17 cellular contexts compared by ENCODE assay signal in the genomic region with DNA sequence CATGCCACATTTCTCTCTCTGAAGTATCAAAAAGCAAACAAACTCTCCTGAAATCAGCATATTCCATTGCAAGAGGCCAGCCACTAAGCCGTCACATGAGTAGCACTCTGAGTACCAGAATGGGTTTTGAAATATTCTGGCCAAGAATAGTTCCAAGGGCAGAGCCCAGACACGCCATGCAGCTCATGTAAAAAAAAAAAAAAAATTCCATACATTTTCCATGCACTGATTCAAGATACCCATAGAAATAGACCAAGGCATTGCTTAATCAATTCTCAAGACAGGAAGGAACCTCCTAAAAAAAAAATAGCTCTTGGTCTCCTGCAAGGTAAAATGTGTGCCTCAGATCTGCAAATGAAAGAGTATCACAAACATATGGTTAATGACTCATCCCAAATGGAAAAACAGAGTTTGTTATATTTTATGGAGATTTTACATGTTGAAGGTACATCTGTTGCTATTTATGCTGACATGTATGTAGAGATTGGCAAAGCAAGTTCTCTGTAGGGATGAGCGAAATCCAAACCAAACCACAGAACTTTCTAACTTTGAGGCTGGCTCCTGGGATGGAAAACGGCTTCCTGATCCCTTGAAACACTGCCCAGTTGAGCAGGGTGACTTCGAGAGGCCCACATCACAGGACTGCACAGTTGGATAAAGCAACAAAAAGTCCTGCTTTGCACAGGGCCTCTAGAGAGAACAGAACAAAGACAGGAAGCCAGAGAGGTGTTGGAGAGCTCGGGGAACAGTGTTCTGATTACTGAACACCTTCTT.
DNase-seq lines count a peak whose midpoint lies in the region; ATAC-seq and TF ChIP-seq lines count a peak whose summit lies in the region.
"Had no signal": no experiment of that assay in that cellular context is flagged by ENCODE, and none has a peak within 500 bp of the region (broad histone marks: within the 10 kb centered on the region; RNA-seq: fewer than 3 reads in every experiment).

No MANE protein-coding gene starts in this region.

- H3K27me3 ChIP-seq in psoas muscle (ENCODE audit: insufficient read depth in 3 of 3, low read length in 2 of 3) (no peaks in the 10 kb centered on the region), colonic mucosa (no peaks in the 10 kb centered on the region)
- H3K27me3 ChIP-seq: spleen had no signal

- H3K36me3 ChIP-seq in psoas muscle (ENCODE audit: insufficient read depth in 1 of 2, low read depth in 1 of 2): no peaks in the 10 kb centered on the region
- H3K36me3 ChIP-seq in colonic mucosa: no peaks in the 10 kb centered on the region
- H3K36me3 ChIP-seq: spleen had no signal

- intact Hi-C loops in psoas muscle (cut with DNase I) (no loop called here), colonic mucosa (cut with DNase I) (no loop called here)

- no peak overlapping the region for H3K9ac ChIP-seq in colonic mucosa (ENCODE audit: low read depth in 2 of 2, low read length in 2 of 2)

- no peak overlapping the region for H3K27ac ChIP-seq in psoas muscle
- no peak overlapping the region for H3K27ac ChIP-seq in colonic mucosa
- H3K27ac ChIP-seq: coronary artery, spleen had no signal

- H3K4me1 ChIP-seq in psoas muscle (peaks cover 16% of the 10 kb centered on the region), colonic mucosa (no peaks in the 10 kb centered on the region)
- H3K4me1 ChIP-seq: spleen had no signal

- H3K9me3 ChIP-seq in psoas muscle (no peaks in the 10 kb centered on the region), colonic mucosa (no peaks in the 10 kb centered on the region)

- DNase-seq in H4 (ENCODE audit: low spot score) (peak; percentile 65), RPMI7951 (ENCODE audit: low read depth) (peak; percentile 30), fibroblast of mammary gland (ENCODE audit: low read depth) (peak; percentile 66), psoas muscle (no peak), SHP77 (lab: John Stamatoyannopoulos, UW) (no peak), DMS114 treated with DMSO at 0.1 percent for 48 hours (lab: John Stamatoyannopoulos, UW; ENCODE audit: unreplicated experiment) (no peak), colonic mucosa (no peak)
- DNase-seq: activated CD8-positive, alpha-beta memory T cell treated with anti-CD3 and anti-CD28 coated beads, Interleukin-2, amount 50 U/mL, for 4 hours; CD8-positive, alpha-beta T cell; GF-D8; HFFc6; MM.1S; NCI-H226; spleen had no signal

- TF ChIP-seq CTCF in fibroblast of mammary gland (conservative IDR thresholded peaks at IDR 0.05; ENCODE audit: control insufficient read depth, insufficient read depth, low read depth, low read length) (no peak), psoas muscle (IDR thresholded peaks at IDR 0.05) (no peak), colonic mucosa (IDR thresholded peaks at IDR 0.05) (no peak)

- 31 to 41% (median 34%) methylated on average over 6 of the region's 6 CpGs for WGBS in psoas muscle, 3 donors

- H3K4me3 ChIP-seq in fibroblast of mammary gland (ENCODE audit: control insufficient read depth, low read depth, low read length) (no peak overlapping the region), psoas muscle (no peak overlapping the region), colonic mucosa (no peak overlapping the region)
- H3K4me3 ChIP-seq: coronary artery, spleen had no signal

- peak; percentile 53 to 89 (median 73) for ATAC-seq in psoas muscle
- ATAC-seq: activated CD4-positive, CD25-positive, alpha-beta regulatory T cell treated with anti-CD3 and anti-CD28 coated beads, Interleukin-2, amount 50 U/mL, for 24 hours; activated naive CD4-positive, alpha-beta T cell treated with anti-CD3 and anti-CD28 coated beads, Interleukin-2, amount 50 U/mL, for 72 hours; CD8-positive, alpha-beta T cell had no signal

Comparison
In these comparisons a context has a peak if more than half of its experiments do, and no peak if none do; other contexts are left out.
1. DNase-seq: peak in H4 (single experiment), RPMI7951 (single experiment) and fibroblast of mammary gland (single experiment); none in psoas muscle (0 of 2), SHP77 (0 of 2), DMS114 treated with DMSO at 0.1 percent for 48 hours (single experiment) and colonic mucosa (single experiment).